In genomic region chr2:175373729-175374128, GRCh38 we compare ENCODE assay signal across 23 cellular contexts.
DNase-seq lines count a peak whose midpoint lies in the region; ATAC-seq, FAIRE-seq and TF ChIP-seq lines count a peak whose summit lies in the region.
"Had no signal": no experiment of that assay in that cellular context is flagged by ENCODE, and none has a peak within 500 bp of the region (broad histone marks: within the 10 kb centered on the region; RNA-seq: fewer than 3 reads in every experiment).

No MANE protein-coding gene starts in this region.

- H3K9ac ChIP-seq in BLaER1 treated with 17β-estradiol and CSF1 and Interleukin-3, amounts not matched to agents 10 nM and 100 nM = no peak overlapping the region
- H3K9ac ChIP-seq in PC-3 (ENCODE audit: low read length) = no peak overlapping the region
- H3K9ac ChIP-seq in endothelial cell of umbilical vein (replicated peaks; ENCODE audit: extremely low read depth, insufficient read depth, low read length) = no peak overlapping the region
- H3K9ac ChIP-seq in skeletal muscle satellite cell (ENCODE audit: low read depth, low read length) = peak overlapping the region; percentile 11
- no peak overlapping the region for H3K9ac ChIP-seq in trophoblast cell (ENCODE audit: low read length)
- H3K9ac ChIP-seq: SK-N-SH had no signal

- no peak for FAIRE-seq in endothelial cell of umbilical vein (lab: Jason Lieb, UNC)
- FAIRE-seq: A549, GM18507, K562 had no signal

- dilution Hi-C loops in endothelial cell of umbilical vein (cut with MboI; ENCODE audit: extremely low pct_ligation_motif_present, low sequenced_read_pairs) = no loop called here

- H4K20me1 ChIP-seq in BLaER1 treated with 17β-estradiol and CSF1 and Interleukin-3, amounts not matched to agents 10 nM and 100 nM = no peaks in the 10 kb centered on the region
- H4K20me1 ChIP-seq in PC-3 (ENCODE audit: low read length) = no peaks in the 10 kb centered on the region
- H4K20me1 ChIP-seq in endothelial cell of umbilical vein (replicated peaks; ENCODE audit: control insufficient read depth, extremely low read depth, insufficient read depth, low read length) = no peaks in the 10 kb centered on the region

- no peaks in the 10 kb centered on the region for H3K79me1 ChIP-seq in trophoblast cell (ENCODE audit: low read length)

- intact Hi-C loops in PC-3 (cut with micrococcal nuclease) = no loop called here
- intact Hi-C loops in endothelial cell of umbilical vein (cut with micrococcal nuclease) = no loop called here

- H3K27me3 ChIP-seq in BLaER1 treated with 17β-estradiol and CSF1 and Interleukin-3, amounts not matched to agents 10 nM and 100 nM = no peaks in the 10 kb centered on the region
- no peaks in the 10 kb centered on the region for H3K27me3 ChIP-seq in PC-3 (ENCODE audit: low read length)
- H3K27me3 ChIP-seq in endothelial cell of umbilical vein (ENCODE audit: control insufficient read depth in 2 of 2, insufficient read depth in 2 of 2, low read length in 2 of 2) = no peaks in the 10 kb centered on the region
- H3K27me3 ChIP-seq in skeletal muscle satellite cell (ENCODE audit: control insufficient read depth, insufficient read depth, low read length) = no peaks in the 10 kb centered on the region
- H3K27me3 ChIP-seq in right atrium auricular region = no peaks in the 10 kb centered on the region
- no peaks in the 10 kb centered on the region for H3K27me3 ChIP-seq in trophoblast cell (ENCODE audit: insufficient read depth, low read length)

- TF ChIP-seq CTCF in PC-3 (conservative IDR thresholded peaks at IDR 0.05; ENCODE audit: low read depth, low read length) (no peak), endothelial cell of umbilical vein (IDR thresholded peaks at IDR 0.05; ENCODE audit: extremely low read depth in 1 of 2, insufficient read depth in 1 of 2, low read depth in 1 of 2, low read length in 2 of 2) (no peak), right atrium auricular region (IDR thresholded peaks at IDR 0.05) (no peak)

- POLR2A ChIA-PET in PC-3 (lab: Charles Lee; ENCODE audit: unreplicated experiment) (no interaction called here), endothelial cell of umbilical vein (lab: Charles Lee) (no interaction called here)

- H2AFZ ChIP-seq in PC-3 (ENCODE audit: low read length) = 0 out of 2 replicates have a peak overlapping the region, but pooled peaks have one; percentile 0
- peak overlapping the region; percentile 76 for H2AFZ ChIP-seq in endothelial cell of umbilical vein (ENCODE audit: low read depth, low read length)
- H2AFZ ChIP-seq in trophoblast cell (ENCODE audit: insufficient read depth, low read length, poor library complexity) = no peak overlapping the region

- H3K4me1 ChIP-seq in BLaER1 treated with 17β-estradiol and CSF1 and Interleukin-3, amounts not matched to agents 10 nM and 100 nM = peaks cover 0 to 18% (median 10%) of the 10 kb centered on the region in 10 experiments; a peak in 12 of 20 replicates
- peaks cover 23% of the 10 kb centered on the region for H3K4me1 ChIP-seq in PC-3 (ENCODE audit: insufficient read depth, low read length)
- H3K4me1 ChIP-seq in endothelial cell of umbilical vein (ENCODE audit: control insufficient read depth, extremely low read depth, insufficient read depth, low read length) = peaks cover 14% of the 10 kb centered on the region
- peaks cover 13% of the 10 kb centered on the region for H3K4me1 ChIP-seq in skeletal muscle satellite cell (ENCODE audit: control insufficient read depth, insufficient read depth, low read length)
- H3K4me1 ChIP-seq in right atrium auricular region = no peaks in the 10 kb centered on the region
- no peaks in the 10 kb centered on the region for H3K4me1 ChIP-seq in trophoblast cell (ENCODE audit: control insufficient read depth in 1 of 2, insufficient read depth in 2 of 2, low read length in 2 of 2)
- H3K4me1 ChIP-seq: A549 had no signal

- H3K4ac ChIP-seq in trophoblast cell (ENCODE audit: low read depth, low read length) = no peak overlapping the region

- DNase-seq in PC-3 (no peak), endothelial cell of umbilical vein (ENCODE audit: low read depth, low spot score) (no peak), AML-193 (lab: John Stamatoyannopoulos, UW) (no peak), right atrium auricular region (ENCODE audit: low spot score) (no peak), trophoblast cell (no peak)
- DNase-seq: C1 segment of cervical spinal cord; CD8-positive, alpha-beta memory T cell; GDM1; MM.1S; NCI-H1048; NCI-H1417 treated with DMSO at 0.1 percent for 48 hours; NCI-H187; NCI-H446; NCI-H526 treated with DMSO at 0.1 percent for 48 hours; OCI-M1; RPMI8226; SHP77 treated with DMSO at 0.1 percent for 48 hours; SK-N-SH had no signal

- H3K14ac ChIP-seq in trophoblast cell (ENCODE audit: low read length) = no peak overlapping the region

- H3K4me2 ChIP-seq in BLaER1 treated with 17β-estradiol and CSF1 and Interleukin-3, amounts not matched to agents 10 nM and 100 nM = peak overlapping the region; percentile 3 to 76 (median 31); a peak in 18 of 22 replicates
- H3K4me2 ChIP-seq in PC-3 (ENCODE audit: low read length) (peak overlapping the region; percentile 31; the same call in 1 of the 2 replicates), endothelial cell of umbilical vein (ENCODE audit: insufficient read depth, low read length) (peak overlapping the region; percentile 69), skeletal muscle satellite cell (ENCODE audit: low read length) (peak overlapping the region; percentile 48), trophoblast cell (ENCODE audit: low read length) (no peak overlapping the region)
- H3K4me2 ChIP-seq: A549, SK-N-SH had no signal

- ATAC-seq in PC-3 = peak; percentile 10
- ATAC-seq: A549, K562 had no signal

- no peaks in the 10 kb centered on the region for H3K9me3 ChIP-seq in BLaER1 treated with 17β-estradiol and CSF1 and Interleukin-3, amounts not matched to agents 10 nM and 100 nM (replicated peaks in 1 of 11)
- no peaks in the 10 kb centered on the region for H3K9me3 ChIP-seq in PC-3 (ENCODE audit: low read length)
- H3K9me3 ChIP-seq in endothelial cell of umbilical vein (replicated peaks; ENCODE audit: control insufficient read depth, insufficient read depth, low read length) = no peaks in the 10 kb centered on the region
- no peaks in the 10 kb centered on the region for H3K9me3 ChIP-seq in skeletal muscle satellite cell (replicated peaks; ENCODE audit: low read length)
- no peaks in the 10 kb centered on the region for H3K9me3 ChIP-seq in right atrium auricular region
- H3K9me3 ChIP-seq in trophoblast cell (ENCODE audit: insufficient read depth, low read depth, low read length) = no peaks in the 10 kb centered on the region
- H3K9me3 ChIP-seq: A549, SK-N-SH had no signal

- H4K91ac ChIP-seq in trophoblast cell (ENCODE audit: low read depth, low read length) = no peak overlapping the region

- no peak overlapping the region for H2BK120ac ChIP-seq in trophoblast cell (ENCODE audit: insufficient read depth, low read length, poor library complexity)

- H3K9me1 ChIP-seq in endothelial cell of umbilical vein (replicated peaks; ENCODE audit: control insufficient read depth, extremely low read depth, insufficient read depth, low read length) = no peaks in the 10 kb centered on the region

- no peak overlapping the region for H2BK12ac ChIP-seq in trophoblast cell (ENCODE audit: low read length)

- CTCF ChIA-PET in PC-3 (lab: Charles Lee) = interaction anchor here (0.5 kb wide), 1 partner anchor 1264 kb away, joined by 14 read pairs; no protein-coding TSS in a partner anchor
- CTCF ChIA-PET in endothelial cell of umbilical vein (lab: Charles Lee) = interaction anchor here (1.2 to 1.9 kb wide), 3 partner anchors 10 to 45 kb away, joined by 3 to 13 read pairs (median 4); no protein-coding TSS in a partner anchor

- H3K79me2 ChIP-seq in PC-3 (ENCODE audit: low read length) = no peaks in the 10 kb centered on the region
- no peaks in the 10 kb centered on the region for H3K79me2 ChIP-seq in endothelial cell of umbilical vein (ENCODE audit: control insufficient read depth, insufficient read depth, low read length)
- no peaks in the 10 kb centered on the region for H3K79me2 ChIP-seq in trophoblast cell (ENCODE audit: control insufficient read depth, insufficient read depth, low read length, poor library complexity)

- H3F3A ChIP-seq in PC-3 (ENCODE audit: low read length, unreplicated experiment) = peaks cover 5% of the 10 kb centered on the region

- H2BK5ac ChIP-seq in trophoblast cell (ENCODE audit: low read depth, low read length, poor library complexity) = no peak overlapping the region

- no peak overlapping the region for H3K27ac ChIP-seq in BLaER1 treated with 17β-estradiol and CSF1 and Interleukin-3, amounts not matched to agents 10 nM and 100 nM
- H3K27ac ChIP-seq in PC-3 (ENCODE audit: low read length) (peak overlapping the region; percentile 33), endothelial cell of umbilical vein (ENCODE audit: insufficient read depth, low read depth, low read length) (peak overlapping the region; percentile 1), right atrium auricular region (no peak overlapping the region), trophoblast cell (ENCODE audit: low read depth, low read length) (no peak overlapping the region)
- H3K27ac ChIP-seq: A549 had no signal

- no peaks in the 10 kb centered on the region for H3K36me3 ChIP-seq in BLaER1 treated with 17β-estradiol and CSF1 and Interleukin-3, amounts not matched to agents 10 nM and 100 nM
- H3K36me3 ChIP-seq in PC-3 (ENCODE audit: low read depth, low read length) (no peaks in the 10 kb centered on the region), endothelial cell of umbilical vein (ENCODE audit: control insufficient read depth in 2 of 2, extremely low read depth in 1 of 2, insufficient read depth in 2 of 2, low read length in 2 of 2) (no peaks in the 10 kb centered on the region), skeletal muscle satellite cell (ENCODE audit: insufficient read depth, low read length) (no peaks in the 10 kb centered on the region), right atrium auricular region (no peaks in the 10 kb centered on the region), trophoblast cell (ENCODE audit: control insufficient read depth in 1 of 2, insufficient read depth in 2 of 2, low read length in 2 of 2) (no peaks in the 10 kb centered on the region)

- H4K8ac ChIP-seq in trophoblast cell (ENCODE audit: low read depth, low read length) = no peak overlapping the region

- WGBS in trophoblast cell (ENCODE audit: extremely low coverage, insufficient coverage, insufficient read length) = no CpG with 5 or more reads among the region's 1 CpG

- no peak overlapping the region for H4K12ac ChIP-seq in trophoblast cell (ENCODE audit: low read depth, low read length)

- no peak for TF ChIP-seq POLR2A in endothelial cell of umbilical vein (IDR thresholded peaks at IDR 0.05; ENCODE audit: low read depth, low read length)

- no peaks in the 10 kb centered on the region for H3K9me2 ChIP-seq in PC-3 (replicated peaks; ENCODE audit: low read length)
- H3K9me2 ChIP-seq: SK-N-SH had no signal

- BruUV-seq in PC-3 (replicated peaks; lab: Mats Ljungman, UMichigan) (no TSS peak), endothelial cell of umbilical vein (replicated peaks; lab: Mats Ljungman, UMichigan) (no TSS peak)

- no peak overlapping the region; a peak in 1 of 20 replicates for H3K4me3 ChIP-seq in BLaER1 treated with 17β-estradiol and CSF1 and Interleukin-3, amounts not matched to agents 10 nM and 100 nM
- H3K4me3 ChIP-seq in PC-3 (ENCODE audit: low read length) (no peak overlapping the region), endothelial cell of umbilical vein (replicated peaks in 1 of 3; ENCODE audit: insufficient read depth in 1 of 3, low read depth in 1 of 3, low read length in 3 of 3) (no peak overlapping the region), skeletal muscle satellite cell (ENCODE audit: low read length) (no peak overlapping the region), right atrium auricular region (no peak overlapping the region), trophoblast cell (ENCODE audit: low read depth, low read length) (no peak overlapping the region)
- H3K4me3 ChIP-seq: A549, K562 had no signal

- no peak overlapping the region for H2AK5ac ChIP-seq in trophoblast cell (ENCODE audit: low read length)

- no peak overlapping the region for H3K23ac ChIP-seq in trophoblast cell (ENCODE audit: low read length)

- H3K18ac ChIP-seq in trophoblast cell (ENCODE audit: low read length) = no peak overlapping the region

Comparison
In these comparisons a context has a peak if more than half of its experiments do, and no peak if none do; other contexts are left out.
1. H3K27ac ChIP-seq: peak in PC-3 (single experiment) and endothelial cell of umbilical vein (single experiment); none in BLaER1 treated with 17β-estradiol and CSF1 and Interleukin-3, amounts not matched to agents 10 nM and 100 nM (0 of 11), right atrium auricular region (0 of 2) and trophoblast cell (single experiment).